ENCODE assay signal across 10 cellular contexts in the genomic region with DNA sequence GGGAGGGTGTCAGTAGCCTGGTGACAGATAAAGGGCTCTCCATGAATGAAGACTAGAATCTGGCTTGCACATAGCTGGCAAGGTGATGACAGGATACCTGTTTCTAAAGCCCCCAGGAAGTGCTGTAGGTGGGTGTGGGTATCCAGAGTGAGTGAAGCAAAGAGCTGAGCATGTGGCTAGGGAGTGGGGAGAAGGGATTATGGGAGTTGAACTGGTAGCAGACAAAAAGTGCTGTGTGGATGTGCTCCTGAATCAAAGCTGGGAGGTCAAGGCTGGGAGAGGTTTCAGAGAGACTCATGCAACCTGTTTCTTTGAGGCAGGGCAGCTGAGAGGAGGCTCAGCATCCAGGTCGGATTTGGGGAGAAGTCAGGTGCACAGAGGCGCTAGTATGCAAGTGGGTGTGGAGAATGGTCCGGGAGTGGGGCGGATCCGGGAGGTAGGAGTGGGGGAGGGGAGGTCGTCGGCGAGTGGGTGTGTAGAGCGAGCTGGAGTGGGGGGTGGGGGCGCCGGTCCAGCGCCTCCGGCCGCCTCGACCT. TPM values are rescaled to one million over a fixed set of nuclear protein-coding genes. Genes with fewer than 3 reads are reported as not detected.
DNase-seq lines count a peak whose midpoint lies in the region; ATAC-seq, FAIRE-seq and TF ChIP-seq lines count a peak whose summit lies in the region.
"Had no signal": no experiment of that assay in that cellular context is flagged by ENCODE, and none has a peak within 500 bp of the region (broad histone marks: within the 10 kb centered on the region; RNA-seq: fewer than 3 reads in every experiment).

No MANE protein-coding gene starts in this region.

- H3K9me3 Mint-ChIP-seq in progenitor cell of endocrine pancreas (ENCODE audit: low read depth) = no peaks in the 10 kb centered on the region
- peaks cover 0 to 9% (median 3%) of the 10 kb centered on the region in 8 donors for H3K9me3 Mint-ChIP-seq in CD4-positive, alpha-beta memory T cell

- no peaks in the 10 kb centered on the region for H4K20me1 ChIP-seq in BLaER1

- no peak overlapping the region for H3K27ac Mint-ChIP-seq in progenitor cell of endocrine pancreas
- H3K27ac Mint-ChIP-seq in CD4-positive, alpha-beta memory T cell = peak overlapping the region in 1 of 7 donors; percentile 70

- no peak for ATAC-seq in right cardiac atrium

- H3K4me2 ChIP-seq in BLaER1 = peak overlapping the region; percentile 67

- CTCF ChIA-PET in CD4-positive, alpha-beta memory T cell (lab: Charles Lee; ENCODE audit: partially characterized antibody) = no interaction called here

- TF ChIP-seq CTCF in progenitor cell of endocrine pancreas (IDR thresholded peaks at IDR 0.05; ENCODE audit: unreplicated experiment) = no peak

- POLR2A ChIA-PET in CD4-positive, alpha-beta memory T cell (lab: Charles Lee; ENCODE audit: partially characterized antibody) = no interaction called here

- H3K4me3 Mint-ChIP-seq in progenitor cell of endocrine pancreas (ENCODE audit: low read depth) = peak overlapping the region; percentile 69
- H3K4me3 Mint-ChIP-seq in CD4-positive, alpha-beta memory T cell = peak overlapping the region in 1 of 8 donors; percentile 43

- peaks cover 13% of the 10 kb centered on the region; the same call in 1 of the 2 replicates for H3K9me3 ChIP-seq in BLaER1
- no peaks in the 10 kb centered on the region for H3K9me3 ChIP-seq in right cardiac atrium (ENCODE audit: control insufficient read depth, low read length)
- no peaks in the 10 kb centered on the region for H3K9me3 ChIP-seq in CD4-positive, alpha-beta memory T cell (ENCODE audit: control insufficient read depth in 1 of 2, low read length in 2 of 2)

- intact Hi-C loops in right cardiac atrium (cut with DNase I) = no loop called here
- intact Hi-C loops in CD4-positive, alpha-beta memory T cell (cut with micrococcal nuclease) = no loop called here

- H3K27me3 ChIP-seq in BLaER1 = peaks cover 57% of the 10 kb centered on the region
- H3K27me3 ChIP-seq in right cardiac atrium (ENCODE audit: control insufficient read depth, insufficient read depth) = no peaks in the 10 kb centered on the region
- peaks cover 4% of the 10 kb centered on the region for H3K27me3 ChIP-seq in CD4-positive, alpha-beta memory T cell (ENCODE audit: insufficient read depth, low read length)

- H3K36me3 Mint-ChIP-seq in progenitor cell of endocrine pancreas (ENCODE audit: insufficient read depth) = no peaks in the 10 kb centered on the region
- peaks cover 0 to 5% of the 10 kb centered on the region in 2 donors for H3K36me3 Mint-ChIP-seq in CD4-positive, alpha-beta memory T cell

- WGBS in right cardiac atrium = 3% methylated on average over 15 of the region's 15 CpGs

- peak overlapping the region; percentile 49 for H3K4me3 ChIP-seq in BLaER1
- peak overlapping the region; percentile 49 for H3K4me3 ChIP-seq in right cardiac atrium (ENCODE audit: low read length)
- no peak overlapping the region for H3K4me3 ChIP-seq in CD4-positive, alpha-beta memory T cell (ENCODE audit: low read length in 2 of 2)

- no peak overlapping the region for H3K9ac ChIP-seq in BLaER1

- peaks cover 6% of the 10 kb centered on the region; the same call in 1 of the 2 replicates for H3K4me1 ChIP-seq in BLaER1
- no peaks in the 10 kb centered on the region for H3K4me1 ChIP-seq in right cardiac atrium (ENCODE audit: control insufficient read depth, insufficient read depth, low read length)
- H3K4me1 ChIP-seq in CD4-positive, alpha-beta memory T cell (ENCODE audit: insufficient read depth, low read length) = no peaks in the 10 kb centered on the region

- peaks cover 59% of the 10 kb centered on the region for H3K27me3 Mint-ChIP-seq in progenitor cell of endocrine pancreas
- peaks cover 11 to 15% of the 10 kb centered on the region in 2 donors for H3K27me3 Mint-ChIP-seq in CD4-positive, alpha-beta memory T cell

- H3K27ac ChIP-seq in BLaER1 (no peak overlapping the region), right cardiac atrium (ENCODE audit: low read length) (no peak overlapping the region)
- no peak overlapping the region for H3K27ac ChIP-seq in CD4-positive, alpha-beta memory T cell (ENCODE audit: low read depth, low read length)
- H3K27ac ChIP-seq: epithelial cell of prostate had no signal

- no peak for TF ChIP-seq POLR2A in GM12891 (IDR thresholded peaks at IDR 0.05; ENCODE audit: low read depth, low read length)

- peaks cover 3% of the 10 kb centered on the region for H3K4me1 Mint-ChIP-seq in progenitor cell of endocrine pancreas (ENCODE audit: low read depth)
- peaks cover 0 to 6% (median 3%) of the 10 kb centered on the region in 4 donors for H3K4me1 Mint-ChIP-seq in CD4-positive, alpha-beta memory T cell

- peak; percentile 21 for DNase-seq in SK-N-DZ (ENCODE audit: low spot score)
- DNase-seq in right cardiac atrium = peak in 1 of 3 donors; percentile 41
- DNase-seq in progenitor cell of endocrine pancreas (ENCODE audit: low spot score, unreplicated experiment) = no peak
- DNase-seq in NCI-H2029 (lab: John Stamatoyannopoulos, UW) = no peak
- no peak for DNase-seq in CD4-positive, alpha-beta memory T cell
- DNase-seq in GM12891 (ENCODE audit: insufficient read length, low spot score) = no peak
- DNase-seq in NCI-H2029 treated with DMSO at 0.1 percent for 48 hours (lab: John Stamatoyannopoulos, UW) = no peak
- DNase-seq: activated effector memory CD4-positive, alpha-beta T cell treated with anti-CD3 and anti-CD28 coated beads, Interleukin-2, amount 50 U/mL, for 16 hours had no signal

- no peak for FAIRE-seq in GM12891 (lab: Jason Lieb, UNC)

- no peaks in the 10 kb centered on the region for H3K36me3 ChIP-seq in BLaER1
- no peaks in the 10 kb centered on the region for H3K36me3 ChIP-seq in CD4-positive, alpha-beta memory T cell (ENCODE audit: insufficient read depth, low read length)

TF ChIP-seq in GM12891, 5 proteins besides CTCF, POLR2A, EP300 and RAD21:
- TF ChIP-seq SPI1 (IDR thresholded peaks at IDR 0.05; ENCODE audit: low read depth, low read length) (no peak), POU2F2 (IDR thresholded peaks at IDR 0.05; ENCODE audit: low read depth, low read length) (no peak), TAF1 (IDR thresholded peaks at IDR 0.05; ENCODE audit: low read depth, low read length) (no peak), POLR2AphosphoS5 (IDR thresholded peaks at IDR 0.05; ENCODE audit: low read depth, low read length) (no peak), PAX5 (IDR thresholded peaks at IDR 0.05; ENCODE audit: insufficient read depth, low read length, severe bottlenecking) (no peak)
TF ChIP-seq in GM12891: peak in this region for 0.

RNA-seq across cellular contexts. Expression of gene ASTN1, which starts 0.6 kb away (rescaled TPM):
- polyA plus RNA-seq in SK-N-DZ (2014; cell fraction: cytosol; rRNA removed) = 8.3 and 9.7 TPM in 2 replicates
- 5.8 and 8.2 TPM in 2 replicates for polyA plus RNA-seq in SK-N-DZ (2014; cell fraction: nucleus; rRNA removed)
- total RNA-seq in right cardiac atrium (under 1 TPM; 0.11 to 0.28 (median 0.14) TPM), progenitor cell of endocrine pancreas (0.51 and 0.72 TPM in 2 replicates)
- polyA plus RNA-seq in right cardiac atrium = 0.11 TPM
- not detected for total RNA-seq in CD4-positive, alpha-beta memory T cell
- polyA plus RNA-seq in CD4-positive, alpha-beta memory T cell = not detected
- not detected for polyA plus RNA-seq in GM12891 (2012; ENCODE audit: low read depth, missing spikeins)

RNA-seq across cellular contexts. Expression of gene BRINP2, which starts 6.8 kb away (rescaled TPM):
- polyA plus RNA-seq in SK-N-DZ (2014; cell fraction: cytosol; rRNA removed) = 0.57 and 1.2 TPM in 2 replicates
- 2.1 and 2.2 TPM in 2 replicates for polyA plus RNA-seq in SK-N-DZ (2014; cell fraction: nucleus; rRNA removed)
- total RNA-seq in right cardiac atrium (under 1 TPM; 0.17 to 0.33 (median 0.20) TPM), progenitor cell of endocrine pancreas (0.11 and 0.41 TPM in 2 replicates)
- polyA plus RNA-seq in right cardiac atrium = 0.20 TPM
- total RNA-seq in CD4-positive, alpha-beta memory T cell = not detected
- polyA plus RNA-seq in CD4-positive, alpha-beta memory T cell = not detected
- 0.03 TPM for polyA plus RNA-seq in GM12891 (2012; ENCODE audit: low read depth, missing spikeins)

Comparison
In these comparisons a context has a peak if more than half of its experiments do, and no peak if none do; other contexts are left out.
1. H3K4me3 ChIP-seq: peak in BLaER1 (single experiment) and right cardiac atrium (single experiment); none in CD4-positive, alpha-beta memory T cell (0 of 2).